ENCODE assay signal across 12 cellular contexts in genomic region chr16:69365901-69366300, GRCh38. TPM values are rescaled to one million over a fixed set of nuclear protein-coding genes. Genes with fewer than 3 reads are reported as not detected.
"Had no signal": no experiment of that assay in that cellular context is flagged by ENCODE, and none has a peak within 500 bp of the region (broad histone marks: within the 10 kb centered on the region; RNA-seq: fewer than 3 reads in every experiment).

No MANE protein-coding gene starts in this region.

- H3K4me3 ChIP-seq: psoas muscle, right lobe of liver, testis had no signal

- H3K9me3 ChIP-seq: psoas muscle, right lobe of liver, testis had no signal

- H3K4me1 Mint-ChIP-seq: brain had no signal

- H3K9me3 Mint-ChIP-seq: brain; central memory CD8-positive, alpha-beta T cell; T-helper 1 cell treated with Interleukin-12 subunit alpha and Interleukin-12 subunit beta and Interleukin-4 antibody, amounts not matched to agents 30 μg/mL and 1 μg/mL, for 36 hours had no signal

- H3K27ac ChIP-seq: psoas muscle, right lobe of liver, testis had no signal

- DNase-seq: amygdala; cortex of kidney; effector CD8-positive, alpha-beta T cell; kidney; left ventricle myocardium superior; psoas muscle; testis had no signal

- ATAC-seq: left ventricle myocardium superior, right lobe of liver had no signal

- H3K27me3 ChIP-seq: right lobe of liver, testis had no signal

- H3K4me3 Mint-ChIP-seq: brain; central memory CD8-positive, alpha-beta T cell; T-helper 1 cell treated with Interleukin-12 subunit alpha and Interleukin-12 subunit beta and Interleukin-4 antibody, amounts not matched to agents 30 μg/mL and 1 μg/mL, for 36 hours had no signal

- H3K27me3 Mint-ChIP-seq: brain; central memory CD8-positive, alpha-beta T cell had no signal

- H3K4me1 ChIP-seq: psoas muscle, right lobe of liver, testis had no signal

RNA-seq across cellular contexts. Expression of gene TMED6, which starts 14.3 kb away (rescaled TPM):
- total RNA-seq: fibroblast of lung, left ventricle myocardium superior had no signal
